In the genomic region with DNA sequence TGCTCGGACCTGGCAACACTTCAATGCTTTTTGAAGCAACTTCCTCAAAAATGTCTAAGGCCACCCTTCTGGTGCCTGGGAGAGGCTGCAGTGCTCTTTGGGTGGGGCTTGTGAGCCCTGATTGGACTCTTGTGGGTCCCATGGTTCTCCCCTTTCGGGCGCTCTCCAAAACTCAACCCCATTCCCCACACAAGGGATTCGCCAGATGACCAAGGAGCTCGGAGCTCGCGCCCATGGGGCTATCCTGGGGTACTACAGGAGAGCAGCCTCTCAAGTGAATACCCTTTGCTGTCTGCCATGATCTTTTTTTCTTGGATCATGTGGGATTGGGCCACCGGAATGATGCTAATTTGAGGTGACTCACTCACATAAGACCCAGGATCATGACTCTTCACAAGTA, we compare ENCODE assay signal across 27 cellular contexts. TPM values are rescaled to one million over a fixed set of nuclear protein-coding genes. Genes with fewer than 3 reads are reported as not detected.
"Had no signal": no experiment of that assay in that cellular context is flagged by ENCODE, and none has a peak within 500 bp of the region (broad histone marks: within the 10 kb centered on the region; RNA-seq: fewer than 3 reads in every experiment).

No MANE protein-coding gene starts in this region.

- H3K27ac ChIP-seq: ascending aorta, body of pancreas, Peyer's patch, RWPE1 had no signal

- H3K4me1 ChIP-seq: ascending aorta, body of pancreas, Peyer's patch had no signal

- H3K9me3 ChIP-seq: ascending aorta, Peyer's patch, SK-N-SH had no signal

- DNase-seq: activated CD4-positive, alpha-beta memory T cell treated with anti-CD3 and anti-CD28 coated beads for 36 hours; activated CD4-positive, alpha-beta T cell treated with anti-CD3 and anti-CD28 coated beads, Interleukin-2, amount 10 ng/mL, durations not matched to agents 7 days and 5 days; activated CD4-positive, CD25-positive, alpha-beta regulatory T cell; activated CD8-positive, alpha-beta memory T cell treated with anti-CD3 and anti-CD28 coated beads for 24 hours; activated effector memory CD4-positive, alpha-beta T cell treated with anti-CD3 and anti-CD28 coated beads, Interleukin-2, amount 50 U/mL, for 16 hours; activated naive CD4-positive, alpha-beta T cell treated with Interleukin-2 at 50 U/mL for 16 hours; activated naive CD8-positive, alpha-beta T cell treated with anti-CD3 and anti-CD28 coated beads, Interleukin-2, amount 50 U/mL, for 24 hours; activated T-cell treated with anti-CD3 and anti-CD28 coated beads, Interleukin-2, amount 50 U/mL, for 4 hours; amniotic stem cell; body of pancreas; central memory CD4-positive, alpha-beta T cell; Karpas-422; NCI-H1048; NCI-H146; NCI-H187 treated with DMSO at 0.1 percent for 48 hours; NCI-H2081 treated with DMSO at 0.1 percent for 48 hours; NCI-H446; NCI-H524; Peyer's patch; SHP77 treated with DMSO at 0.1 percent for 48 hours; SK-N-SH; T-helper 1 cell had no signal

- H3K36me3 ChIP-seq: ascending aorta, Peyer's patch had no signal

- H3K4me3 ChIP-seq: ascending aorta, body of pancreas, K562, Peyer's patch had no signal

- H3K9ac ChIP-seq: SK-N-SH had no signal

- H3K27me3 ChIP-seq: ascending aorta, body of pancreas, Peyer's patch had no signal

- ATAC-seq: activated naive CD4-positive, alpha-beta T cell treated with anti-CD3 and anti-CD28 coated beads, Interleukin-2, amount 50 U/mL, for 72 hours; activated naive CD8-positive, alpha-beta T cell treated with anti-CD3 and anti-CD28 coated beads, Interleukin-2, amount 50 U/mL, for 24 hours; activated T-cell treated with anti-CD3 and anti-CD28 coated beads, Interleukin-2, amount 50 U/mL, for 4 hours; body of pancreas; K562 had no signal

- H3K4me2 ChIP-seq: SK-N-SH had no signal

RNA-seq across cellular contexts. Expression of a gene that starts 29.7 kb away (rescaled TPM):
- total RNA-seq: bronchial epithelial cell, K562 had no signal
- polyA plus RNA-seq: K562 had no signal
